Comparison of ENCODE assay signal across 13 cellular contexts in genomic region chr1:19080715-19081114, GRCh38.
DNase-seq lines count a peak whose midpoint lies in the region; ATAC-seq, FAIRE-seq and TF ChIP-seq lines count a peak whose summit lies in the region.
"Had no signal": no experiment of that assay in that cellular context is flagged by ENCODE, and none has a peak within 500 bp of the region (broad histone marks: within the 10 kb centered on the region; RNA-seq: fewer than 3 reads in every experiment).

No MANE protein-coding gene starts in this region.

- H3K9me3 ChIP-seq in esophagus muscularis mucosa, result no peaks in the 10 kb centered on the region
- no peaks in the 10 kb centered on the region for H3K9me3 ChIP-seq in pancreas
- H3K9me3 ChIP-seq in CD8-positive, alpha-beta T cell (ENCODE audit: low read length), result no peaks in the 10 kb centered on the region

- H3K4me1 Mint-ChIP-seq in CD8-positive, alpha-beta T cell (ENCODE audit: low read depth), result peaks cover 2% of the 10 kb centered on the region

- POLR2A ChIA-PET in CD8-positive, alpha-beta T cell (lab: Charles Lee), result no interaction called here

- TF ChIP-seq EP300 in esophagus muscularis mucosa (IDR thresholded peaks at IDR 0.05), result no peak

- TF ChIP-seq CTCF in NB4 (IDR thresholded peaks at IDR 0.05; ENCODE audit: low read depth, low read length), result no peak
- no peak for TF ChIP-seq CTCF in esophagus muscularis mucosa (IDR thresholded peaks at IDR 0.05)
- no peak for TF ChIP-seq CTCF in pancreas (IDR thresholded peaks at IDR 0.05)
- TF ChIP-seq CTCF in CD8-positive, alpha-beta T cell (IDR thresholded peaks at IDR 0.05), result no peak

- FAIRE-seq in pancreas (lab: Jason Lieb, UNC), result no peak

- TF ChIP-seq POLR2A in NB4 (IDR thresholded peaks at IDR 0.05; ENCODE audit: extremely low read depth, insufficient read length), result no peak
- TF ChIP-seq POLR2A in esophagus muscularis mucosa (IDR thresholded peaks at IDR 0.05; ENCODE audit: low read depth), result no peak

- H3K27me3 ChIP-seq in esophagus muscularis mucosa (no peaks in the 10 kb centered on the region), pancreas (no peaks in the 10 kb centered on the region)
- no peaks in the 10 kb centered on the region for H3K27me3 ChIP-seq in CD8-positive, alpha-beta T cell (ENCODE audit: insufficient read depth, low read length)

- H3K27ac Mint-ChIP-seq in CD8-positive, alpha-beta T cell, result no peak overlapping the region
- H3K27ac Mint-ChIP-seq: activated naive CD8-positive, alpha-beta T cell treated with anti-CD3 and anti-CD28 coated beads, Interleukin-2, amount 50 U/mL, for 24 hours had no signal

- peaks cover 8 to 20% (median 18%) of the 10 kb centered on the region in 4 donors for H3K4me1 ChIP-seq in esophagus muscularis mucosa
- peaks cover 0 to 12% (median 0%) of the 10 kb centered on the region in 3 donors for H3K4me1 ChIP-seq in pancreas
- H3K4me1 ChIP-seq in CD8-positive, alpha-beta T cell (ENCODE audit: insufficient read depth, low read length), result peaks cover 2% of the 10 kb centered on the region

- H3K27ac ChIP-seq in esophagus muscularis mucosa (replicated peaks in 1 of 4), result peak overlapping the region in 3 of 4 donors; percentile 7 to 64 (median 18)
- H3K27ac ChIP-seq in pancreas, result peak overlapping the region in 3 of 4 donors; percentile 22 to 88 (median 81)
- H3K27ac ChIP-seq in CD8-positive, alpha-beta T cell (ENCODE audit: low read depth, low read length), result no peak overlapping the region

- peak overlapping the region; percentile 21 for H3K4me3 ChIP-seq in NB4 (ENCODE audit: low read depth, low read length)
- H3K4me3 ChIP-seq in esophagus muscularis mucosa, result no peak overlapping the region
- peak overlapping the region in 1 of 4 donors; percentile 5 for H3K4me3 ChIP-seq in pancreas
- no peak overlapping the region for H3K4me3 ChIP-seq in CD8-positive, alpha-beta T cell (ENCODE audit: low read depth, low read length)

- H3K27me3 Mint-ChIP-seq in CD8-positive, alpha-beta T cell (ENCODE audit: low read depth), result no peaks in the 10 kb centered on the region
- H3K27me3 Mint-ChIP-seq: activated naive CD8-positive, alpha-beta T cell treated with anti-CD3 and anti-CD28 coated beads, Interleukin-2, amount 50 U/mL, for 24 hours; effector memory CD8-positive, alpha-beta T cell had no signal

- DNase-seq in ACHN (peak; percentile 41), NB4 (ENCODE audit: low read depth) (no peak), esophagus muscularis mucosa (ENCODE audit: extremely low spot score) (no peak), pancreas (no peak)
- DNase-seq in CD8-positive, alpha-beta T cell, result no peak
- DNase-seq: activated naive CD8-positive, alpha-beta T cell treated with anti-CD3 and anti-CD28 coated beads, Interleukin-2, amount 50 U/mL, for 24 hours; effector memory CD8-positive, alpha-beta T cell; hippocampal formation; NCI-H1048; NCI-H510A had no signal

- intact Hi-C loops in esophagus muscularis mucosa (cut with DNase I) (no loop called here), pancreas (cut with DNase I) (no loop called here)
- intact Hi-C loops in CD8-positive, alpha-beta T cell (cut with DNase I, micrococcal nuclease), result no loop called here

- H3K36me3 Mint-ChIP-seq in CD8-positive, alpha-beta T cell, result peaks cover 97% of the 10 kb centered on the region

- no peak overlapping the region for H3K4me3 Mint-ChIP-seq in CD8-positive, alpha-beta T cell
- H3K4me3 Mint-ChIP-seq: activated naive CD8-positive, alpha-beta T cell treated with anti-CD3 and anti-CD28 coated beads, Interleukin-2, amount 50 U/mL, for 24 hours; effector memory CD8-positive, alpha-beta T cell had no signal

- ATAC-seq in pancreas (no peak), HG03135 (IDR thresholded peaks at IDR 0.05; ENCODE audit: unreplicated experiment) (no peak), GM19023 (IDR thresholded peaks at IDR 0.05; ENCODE audit: unreplicated experiment) (no peak), HG02840 (IDR thresholded peaks at IDR 0.05; ENCODE audit: low FRiP score, unreplicated experiment) (no peak)
- ATAC-seq in CD8-positive, alpha-beta T cell, result no peak
- ATAC-seq: activated naive CD8-positive, alpha-beta T cell treated with anti-CD3 and anti-CD28 coated beads, Interleukin-2, amount 50 U/mL, for 24 hours; effector memory CD8-positive, alpha-beta T cell had no signal

- H3K36me3 ChIP-seq in esophagus muscularis mucosa, result peaks cover 91 to 100% (median 99%) of the 10 kb centered on the region in 4 donors
- H3K36me3 ChIP-seq in pancreas, result peaks cover 6 to 51% (median 17%) of the 10 kb centered on the region in 3 donors
- peaks cover 80% of the 10 kb centered on the region for H3K36me3 ChIP-seq in CD8-positive, alpha-beta T cell (ENCODE audit: insufficient read depth, low read length)

- CTCF ChIA-PET in CD8-positive, alpha-beta T cell (lab: Charles Lee), result interaction anchor here (1.1 to 1.2 kb wide), 2 partner anchors 32 to 173 kb away, joined by 3 read pairs; no protein-coding TSS in a partner anchor

- H3K9me3 Mint-ChIP-seq in CD8-positive, alpha-beta T cell, result no peaks in the 10 kb centered on the region
- H3K9me3 Mint-ChIP-seq: activated naive CD8-positive, alpha-beta T cell treated with anti-CD3 and anti-CD28 coated beads, Interleukin-2, amount 50 U/mL, for 24 hours; effector memory CD8-positive, alpha-beta T cell had no signal

- in situ Hi-C loops in ACHN (cut with HindIII; ENCODE audit: low pct_ligation_motif_present, low pct_unique_long_range_greater_than_20kb, low sequenced_read_pairs), result no loop called here

- 57% methylated on average over 3 of the region's 3 CpGs for WGBS in esophagus muscularis mucosa
- WGBS in pancreas, 2 donors, result 70 to 82% methylated on average over 3 of the region's 3 CpGs
